In the genomic region with DNA sequence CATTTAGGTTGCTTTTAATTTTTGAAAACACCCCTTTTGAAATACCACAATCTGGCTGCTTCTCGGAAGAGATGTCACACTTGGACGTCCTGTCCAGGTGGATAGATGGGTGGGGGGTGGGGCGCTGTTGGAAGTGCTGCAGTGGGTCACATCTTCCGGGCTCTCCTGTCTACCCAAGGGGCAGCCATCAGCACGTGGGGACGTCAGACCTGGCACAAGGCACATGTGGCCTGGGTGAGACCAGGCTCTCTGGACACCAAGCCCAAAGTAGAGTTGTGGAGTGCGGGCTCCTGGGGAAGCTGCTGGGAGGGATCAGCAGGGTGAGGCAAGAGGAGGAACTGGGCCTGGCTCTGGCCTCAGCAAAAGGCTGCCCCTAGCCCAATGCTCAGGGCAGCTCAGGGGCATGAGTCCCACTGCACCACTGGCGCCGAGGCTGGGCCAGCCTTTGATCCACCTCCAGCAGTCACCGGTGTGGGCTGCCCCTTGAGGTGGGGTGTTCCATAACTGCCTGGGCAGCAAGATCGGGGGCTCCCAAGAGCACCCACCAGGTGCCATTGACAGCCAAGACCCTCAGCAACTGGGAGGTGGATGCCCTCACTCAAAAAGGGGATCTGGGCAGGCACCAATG, we compare ENCODE assay signal across 33 cellular contexts.
"Had no signal": no experiment of that assay in that cellular context is flagged by ENCODE, and none has a peak within 500 bp of the region (broad histone marks: within the 10 kb centered on the region; RNA-seq: fewer than 3 reads in every experiment).

No MANE protein-coding gene starts in this region.

- H3K36me3 Mint-ChIP-seq: mesothelial cell of epicardium; natural killer cell treated with Interleukin-12 subunit alpha and Interleukin-12 subunit beta and Interleukin-15 and Interleukin-18, amount 100 ng/mL, for 72 hours had no signal

- DNase-seq: effector CD8-positive, alpha-beta T cell; endodermal cell; foreskin keratinocyte; heart left ventricle; kidney glomerular epithelial cell; left colon; left ventricle myocardium superior; mesenchymal stem cell; mucosa of descending colon; naive B cell; stimulated activated CD4-positive, alpha-beta T cell treated with anti-CD3 and anti-CD28 coated beads, Interleukin-12 subunit alpha, Interleukin-12 subunit beta, amount 100 ng/mL, for 4 hours; stimulated activated CD4-positive, alpha-beta T cell treated with anti-CD3 and anti-CD28 coated beads, Interleukin-1b, Interleukin-23, amount 100 ng/mL, for 48 hours; stimulated activated CD4-positive, alpha-beta T cell treated with anti-CD3 and anti-CD28 coated beads, Interleukin-4, amount 100 ng/mL, for 1 hour; stimulated activated CD8-positive, alpha-beta memory T cell treated with anti-CD3 and anti-CD28 coated beads, Interleukin-4, amount 100 ng/mL, for 48 hours; stimulated activated naive CD8-positive, alpha-beta T cell treated with anti-CD3 and anti-CD28 coated beads, Interleukin-15, Interleukin-2, amounts not matched to agents 100 U/mL and 50 U/mL, for 24 hours; substantia nigra; uterus had no signal

- H3K27me3 ChIP-seq: heart left ventricle, hepatocyte, tibial nerve, upper lobe of left lung, uterus had no signal

- H3K9me3 Mint-ChIP-seq: dendritic cell treated with granulocyte-macrophage colony-stimulating factor and Interleukin-4, amounts not matched to agents 40 ng/mL and 50 ng/mL, for 4 days; endodermal cell; mesothelial cell of epicardium; naive B cell; natural killer cell treated with Interleukin-12 subunit alpha and Interleukin-12 subunit beta and Interleukin-15 and Interleukin-18, amount 100 ng/mL, for 72 hours; neural crest cell had no signal

- H3K9ac ChIP-seq: parathyroid adenoma had no signal

- H3K4me3 ChIP-seq: gastroesophageal sphincter, heart left ventricle, hepatocyte, lung, mucosa of descending colon, smooth muscle cell, thoracic aorta, tibial nerve, upper lobe of left lung, uterus had no signal

- H3K36me3 ChIP-seq: gastroesophageal sphincter, heart left ventricle, thoracic aorta, tibial nerve, upper lobe of left lung, uterus had no signal

- H2AFZ ChIP-seq: hepatocyte, parathyroid adenoma had no signal

- H3K4me3 Mint-ChIP-seq: dendritic cell treated with granulocyte-macrophage colony-stimulating factor and Interleukin-4, amounts not matched to agents 40 ng/mL and 50 ng/mL, for 4 days; endodermal cell; mesothelial cell of epicardium; naive B cell; natural killer cell treated with Interleukin-12 subunit alpha and Interleukin-12 subunit beta and Interleukin-15 and Interleukin-18, amount 100 ng/mL, for 72 hours; neural crest cell had no signal

- H3K27ac Mint-ChIP-seq: dendritic cell treated with granulocyte-macrophage colony-stimulating factor and Interleukin-4, amounts not matched to agents 40 ng/mL and 50 ng/mL, for 4 days; endodermal cell; mesothelial cell of epicardium; naive B cell; natural killer cell treated with Interleukin-12 subunit alpha and Interleukin-12 subunit beta and Interleukin-15 and Interleukin-18, amount 100 ng/mL, for 72 hours; progenitor cell of endocrine pancreas had no signal

- ATAC-seq: esophagus mucosa; foreskin keratinocyte; gastroesophageal sphincter; heart left ventricle; left colon; left ventricle myocardium superior; mucosa of descending colon; natural killer cell treated with Interleukin-12 subunit alpha and Interleukin-12 subunit beta and Interleukin-15 and Interleukin-18, amount 100 ng/mL, for 72 hours; sciatic nerve; stimulated activated naive CD8-positive, alpha-beta T cell treated with anti-CD3 and anti-CD28 coated beads, Interleukin-15, Interleukin-2, amounts not matched to agents 100 U/mL and 50 U/mL, for 24 hours had no signal

- H3K4me1 Mint-ChIP-seq: endodermal cell, mesothelial cell of epicardium had no signal

- H3K4me2 ChIP-seq: hepatocyte, smooth muscle cell had no signal

- H3K27ac ChIP-seq: epithelial cell of prostate, foreskin keratinocyte, gastroesophageal sphincter, heart left ventricle, hepatocyte, parathyroid adenoma, thoracic aorta, tibial nerve, upper lobe of left lung, uterus had no signal

- H3K9me3 ChIP-seq: gastroesophageal sphincter, heart left ventricle, mucosa of descending colon, thoracic aorta, tibial nerve, upper lobe of left lung, uterus had no signal

- H3K4me1 ChIP-seq: foreskin keratinocyte, gastroesophageal sphincter, parathyroid adenoma, tibial nerve, upper lobe of left lung, uterus had no signal
